In genomic region chr15:85496551-85497545, GRCh38 we compare ENCODE assay signal across 1 cellular context.
TF ChIP-seq lines count a peak whose summit lies in the region.

No MANE protein-coding gene starts in this region.

TF ChIP-seq in SK-N-SH, 30 proteins besides CTCF, POLR2A, EP300 and RAD21 (continued from another document):
- TF ChIP-seq ZBTB33 (IDR thresholded peaks at IDR 0.05; ENCODE audit: borderline replicate concordance, low read depth) (no peak), RCOR1 (IDR thresholded peaks at IDR 0.05; ENCODE audit: low read length) (0 out of 2 replicates have a peak, but pooled peaks have one; percentile 15), SIN3A (IDR thresholded peaks at IDR 0.05; ENCODE audit: borderline replicate concordance, low read depth, low read length) (no peak), NFIC (IDR thresholded peaks at IDR 0.05; ENCODE audit: borderline replicate concordance) (no peak), FOXJ3 (CRISPR knock-in tag; IDR thresholded peaks at IDR 0.05) (peak; percentile 26; the same call in 1 of the 2 replicates), MAX (IDR thresholded peaks at IDR 0.05; ENCODE audit: low read depth) (no peak), RFX5 (IDR thresholded peaks at IDR 0.05; ENCODE audit: low read length) (no peak), FOXM1 (IDR thresholded peaks at IDR 0.05; ENCODE audit: low read depth) (no peak), POLR2AphosphoS5 (IDR thresholded peaks at IDR 0.05; ENCODE audit: low read depth, low read length) (no peak)
- TF ChIP-seq, protein P1, sequence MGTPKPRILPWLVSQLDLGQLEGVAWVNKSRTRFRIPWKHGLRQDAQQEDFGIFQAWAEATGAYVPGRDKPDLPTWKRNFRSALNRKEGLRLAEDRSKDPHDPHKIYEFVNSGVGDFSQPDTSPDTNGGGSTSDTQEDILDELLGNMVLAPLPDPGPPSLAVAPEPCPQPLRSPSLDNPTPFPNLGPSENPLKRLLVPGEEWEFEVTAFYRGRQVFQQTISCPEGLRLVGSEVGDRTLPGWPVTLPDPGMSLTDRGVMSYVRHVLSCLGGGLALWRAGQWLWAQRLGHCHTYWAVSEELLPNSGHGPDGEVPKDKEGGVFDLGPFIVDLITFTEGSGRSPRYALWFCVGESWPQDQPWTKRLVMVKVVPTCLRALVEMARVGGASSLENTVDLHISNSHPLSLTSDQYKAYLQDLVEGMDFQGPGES (IDR thresholded peaks at IDR 0.05; ENCODE audit: low read depth, low read length), result no peak
